ENCODE assay signal across 8 cellular contexts in genomic region chr11:4071828-4072421, GRCh38. TPM values are rescaled to one million over a fixed set of nuclear protein-coding genes. Genes with fewer than 3 reads are reported as not detected.
DNase-seq lines count a peak whose midpoint lies in the region; ATAC-seq, FAIRE-seq and TF ChIP-seq lines count a peak whose summit lies in the region.

No MANE protein-coding gene starts in this region.

- no peak overlapping the region for H4K5ac ChIP-seq in mesendoderm (ENCODE audit: low read length)

- H3K4me2 ChIP-seq in mesendoderm (ENCODE audit: low read length), result no peak overlapping the region

- H3K4me3 ChIP-seq in left ventricle myocardium inferior, result no peak overlapping the region
- no peak overlapping the region for H3K4me3 ChIP-seq in heart left ventricle
- H3K4me3 ChIP-seq in mesendoderm (ENCODE audit: low read length), result no peak overlapping the region
- no peak overlapping the region for H3K4me3 ChIP-seq in vagina

- no peak for TF ChIP-seq CTCF in left ventricle myocardium inferior (IDR thresholded peaks at IDR 0.05; ENCODE audit: borderline replicate concordance)
- no peak for TF ChIP-seq CTCF in heart left ventricle (IDR thresholded peaks at IDR 0.05)
- TF ChIP-seq CTCF in vagina (IDR thresholded peaks at IDR 0.05), result no peak

- H3K79me2 ChIP-seq in mesendoderm (ENCODE audit: control insufficient read depth, insufficient read depth, low read length), result no peaks in the 10 kb centered on the region

- ATAC-seq in heart left ventricle, result no peak

- H3K4me3 Mint-ChIP-seq in activated T-helper 1 cell treated with anti-CD3 and anti-CD28 coated beads, Interleukin-12 subunit alpha, Interleukin-12 subunit beta, Interleukin-2, Interleukin-4 antibody, amounts not matched to agents 30 ng/mL and 10 ng/mL and 1 ng/mL, durations not matched to agents 14 hours and 24 hours and 36 hours, result no peak overlapping the region

- no peak for DNase-seq in left ventricle myocardium inferior
- DNase-seq in heart left ventricle, result no peak
- DNase-seq in activated T-helper 1 cell treated with anti-CD3 and anti-CD28 coated beads, Interleukin-12 subunit alpha, Interleukin-12 subunit beta, Interleukin-2, Interleukin-4 antibody, amounts not matched to agents 30 ng/mL and 10 ng/mL and 1 ng/mL, durations not matched to agents 14 hours and 24 hours and 36 hours (ENCODE audit: low spot score), result no peak
- DNase-seq in mesendoderm, result peak; percentile 14
- DNase-seq in vagina (ENCODE audit: extremely low spot score in 2 of 2), result no peak
- no peak for DNase-seq in frontal cortex (ENCODE audit: low spot score in 2 of 2)
- no peak for DNase-seq in superior temporal gyrus (ENCODE audit: extremely low spot score)
- DNase-seq in hippocampal formation (lab: John Stamatoyannopoulos, UW), result no peak

- H3K4me1 Mint-ChIP-seq in activated T-helper 1 cell treated with anti-CD3 and anti-CD28 coated beads, Interleukin-12 subunit alpha, Interleukin-12 subunit beta, Interleukin-2, Interleukin-4 antibody, amounts not matched to agents 30 ng/mL and 10 ng/mL and 1 ng/mL, durations not matched to agents 14 hours and 24 hours and 36 hours (ENCODE audit: low read depth), result peaks cover 37% of the 10 kb centered on the region

- H3K9ac ChIP-seq in mesendoderm (ENCODE audit: low read length), result no peak overlapping the region

- no peak overlapping the region for H4K8ac ChIP-seq in mesendoderm (ENCODE audit: low read depth, low read length)

- H2BK5ac ChIP-seq in mesendoderm (ENCODE audit: low read length), result no peak overlapping the region

- TF ChIP-seq POLR2A in heart left ventricle (IDR thresholded peaks at IDR 0.05), result no peak
- TF ChIP-seq POLR2A in vagina (IDR thresholded peaks at IDR 0.05), result no peak

- H3K27me3 ChIP-seq in left ventricle myocardium inferior (ENCODE audit: low read depth) (no peaks in the 10 kb centered on the region), heart left ventricle (no peaks in the 10 kb centered on the region), mesendoderm (ENCODE audit: insufficient read depth, low read length, poor library complexity) (no peaks in the 10 kb centered on the region), vagina (no peaks in the 10 kb centered on the region)

- no peak overlapping the region for H3K23ac ChIP-seq in mesendoderm (ENCODE audit: low read length)

- intact Hi-C loops in left ventricle myocardium inferior (cut with micrococcal nuclease) (loop anchor here (2.0 kb wide), 1 partner anchor 221 kb away; no protein-coding TSS in a partner anchor), heart left ventricle (cut with DNase I) (loop anchor here (1.0 to 5.0 kb wide), 5 partner anchors 125 to 223 kb away; partner anchors contain the start of gene STIM1 (in 7 of the 10)), vagina (cut with DNase I) (loop anchor here (2.0 kb wide), 1 partner anchor 223 kb away; no protein-coding TSS in a partner anchor)
- intact Hi-C loops in activated T-helper 1 cell treated with anti-CD3 and anti-CD28 coated beads, Interleukin-12 subunit alpha, Interleukin-12 subunit beta, Interleukin-2, Interleukin-4 antibody, amounts not matched to agents 30 ng/mL and 10 ng/mL and 1 ng/mL, durations not matched to agents 14 hours and 24 hours and 36 hours (cut with micrococcal nuclease), result loop anchor here (1.0 to 5.0 kb wide), 7 partner anchors 85 to 287 kb away; partner anchors contain the start of gene RHOG

- peaks cover 23% of the 10 kb centered on the region for H3K36me3 Mint-ChIP-seq in activated T-helper 1 cell treated with anti-CD3 and anti-CD28 coated beads, Interleukin-12 subunit alpha, Interleukin-12 subunit beta, Interleukin-2, Interleukin-4 antibody, amounts not matched to agents 30 ng/mL and 10 ng/mL and 1 ng/mL, durations not matched to agents 14 hours and 24 hours and 36 hours (ENCODE audit: low read depth)

- no peaks in the 10 kb centered on the region for H3K9me3 Mint-ChIP-seq in activated T-helper 1 cell treated with anti-CD3 and anti-CD28 coated beads, Interleukin-12 subunit alpha, Interleukin-12 subunit beta, Interleukin-2, Interleukin-4 antibody, amounts not matched to agents 30 ng/mL and 10 ng/mL and 1 ng/mL, durations not matched to agents 14 hours and 24 hours and 36 hours

- H3K27ac Mint-ChIP-seq in activated T-helper 1 cell treated with anti-CD3 and anti-CD28 coated beads, Interleukin-12 subunit alpha, Interleukin-12 subunit beta, Interleukin-2, Interleukin-4 antibody, amounts not matched to agents 30 ng/mL and 10 ng/mL and 1 ng/mL, durations not matched to agents 14 hours and 24 hours and 36 hours, result peak overlapping the region; percentile 25

- no peak overlapping the region for H2BK120ac ChIP-seq in mesendoderm (ENCODE audit: low read depth, low read length)

- peaks cover 6% of the 10 kb centered on the region for H3K36me3 ChIP-seq in left ventricle myocardium inferior
- peaks cover 0 to 24% (median 11%) of the 10 kb centered on the region in 9 donors for H3K36me3 ChIP-seq in heart left ventricle
- no peaks in the 10 kb centered on the region for H3K36me3 ChIP-seq in mesendoderm (ENCODE audit: control insufficient read depth, insufficient read depth, low read length)
- peaks cover 0 to 6% of the 10 kb centered on the region in 2 donors for H3K36me3 ChIP-seq in vagina

- no peak overlapping the region for H3K4ac ChIP-seq in mesendoderm (ENCODE audit: low read depth, low read length)

- peak overlapping the region; percentile 1 for H3K27ac ChIP-seq in left ventricle myocardium inferior (replicated peaks)
- peak overlapping the region in 1 of 12 donors; percentile 2 for H3K27ac ChIP-seq in heart left ventricle
- H3K27ac ChIP-seq in mesendoderm (ENCODE audit: low read depth, low read length), result no peak overlapping the region
- H3K27ac ChIP-seq in vagina, result peak overlapping the region; percentile 13

- H3K4me1 ChIP-seq in left ventricle myocardium inferior (peaks cover 12% of the 10 kb centered on the region), heart left ventricle (peaks cover 0 to 19% (median 2%) of the 10 kb centered on the region in 12 donors), mesendoderm (ENCODE audit: control insufficient read depth, low read depth, low read length) (no peaks in the 10 kb centered on the region), vagina (peaks cover 17% of the 10 kb centered on the region)

- H3K79me1 ChIP-seq in mesendoderm (ENCODE audit: low read length), result no peaks in the 10 kb centered on the region

- H3K18ac ChIP-seq in mesendoderm (ENCODE audit: low read length), result no peak overlapping the region

- FAIRE-seq in frontal cortex (lab: Jason Lieb, UNC), result no peak

- no peaks in the 10 kb centered on the region for H3K27me3 Mint-ChIP-seq in activated T-helper 1 cell treated with anti-CD3 and anti-CD28 coated beads, Interleukin-12 subunit alpha, Interleukin-12 subunit beta, Interleukin-2, Interleukin-4 antibody, amounts not matched to agents 30 ng/mL and 10 ng/mL and 1 ng/mL, durations not matched to agents 14 hours and 24 hours and 36 hours (ENCODE audit: insufficient read depth)

- no peak overlapping the region for H3K56ac ChIP-seq in mesendoderm (ENCODE audit: low read length)

- no peak overlapping the region for H2BK15ac ChIP-seq in mesendoderm (replicated peaks; ENCODE audit: low read depth)

- H2AK5ac ChIP-seq in mesendoderm (ENCODE audit: low read length), result no peak overlapping the region

- no peaks in the 10 kb centered on the region for H3K9me3 ChIP-seq in left ventricle myocardium inferior (replicated peaks)
- no peaks in the 10 kb centered on the region for H3K9me3 ChIP-seq in heart left ventricle
- H3K9me3 ChIP-seq in vagina, result no peaks in the 10 kb centered on the region

RNA-seq across cellular contexts. Expression of gene RRM1, which starts 22.7 kb away (rescaled TPM):
- total RNA-seq in left ventricle myocardium inferior, result 28.5 TPM
- 10 to 100 TPM; 22.8 to 44.7 (median 28.9) TPM for total RNA-seq in heart left ventricle
- polyA plus RNA-seq in heart left ventricle, result 10 to 100 TPM in 1 of 2 donors, 1 to 10 TPM in 1; 4.2 to 25.7 TPM
- 155 and 173 TPM in 2 replicates for total RNA-seq in activated T-helper 1 cell treated with anti-CD3 and anti-CD28 coated beads, Interleukin-12 subunit alpha, Interleukin-12 subunit beta, Interleukin-2, Interleukin-4 antibody, amounts not matched to agents 30 ng/mL and 10 ng/mL and 1 ng/mL, durations not matched to agents 14 hours and 24 hours and 36 hours
- polyA plus RNA-seq in mesendoderm (2013, experiment 1 of 2), result 76.0 TPM
- polyA plus RNA-seq in mesendoderm (2013, experiment 2 of 2), result 75.9 TPM
- total RNA-seq in vagina, result 50.8 TPM
- 77.5 TPM for total RNA-seq in frontal cortex
